8 cellular contexts compared by ENCODE assay signal in genomic region chr9:21789541-21790037, GRCh38. TPM values are rescaled to one million over a fixed set of nuclear protein-coding genes. Genes with fewer than 3 reads are reported as not detected.
A peak's percentile ranks its signal among the peaks of the same experiment; 100 is the strongest.
DNase-seq lines count a peak whose midpoint lies in the region; ATAC-seq and TF ChIP-seq lines count a peak whose summit lies in the region.

No MANE protein-coding gene starts in this region.

- CTCF ChIA-PET in CD4-positive, alpha-beta T cell (lab: Charles Lee): no interaction called here

- no peaks in the 10 kb centered on the region for H3K9me3 ChIP-seq in CD4-positive, alpha-beta T cell (ENCODE audit: control insufficient read depth, low read length)
- H3K9me3 ChIP-seq in mucosa of rectum (ENCODE audit: control insufficient read depth in 2 of 2, low read length in 2 of 2): no peaks in the 10 kb centered on the region
- H3K9me3 ChIP-seq in upper lobe of left lung: no peaks in the 10 kb centered on the region

- no peak overlapping the region for H3K27ac ChIP-seq in CD4-positive, alpha-beta T cell (ENCODE audit: low read depth, low read length)
- H3K27ac ChIP-seq in mucosa of rectum (ENCODE audit: low read depth in 2 of 2, low read length in 2 of 2) (no peak overlapping the region), upper lobe of left lung (no peak overlapping the region)

- no peaks in the 10 kb centered on the region for H3K36me3 ChIP-seq in mucosa of rectum (ENCODE audit: control insufficient read depth in 2 of 2, insufficient read depth in 2 of 2, low read length in 2 of 2)
- no peaks in the 10 kb centered on the region for H3K36me3 ChIP-seq in upper lobe of left lung

- H3K4me1 ChIP-seq in mucosa of rectum (ENCODE audit: control insufficient read depth in 2 of 2, insufficient read depth in 2 of 2, low read length in 2 of 2) (no peaks in the 10 kb centered on the region), upper lobe of left lung (peaks cover 0 to 9% (median 0%) of the 10 kb centered on the region in 4 donors)

- no peak for TF ChIP-seq EP300 in upper lobe of left lung (IDR thresholded peaks at IDR 0.05)

- H3K27me3 ChIP-seq in CD4-positive, alpha-beta T cell (ENCODE audit: control insufficient read depth, insufficient read depth, low read length): peaks cover 12% of the 10 kb centered on the region
- H3K27me3 ChIP-seq in mucosa of rectum (ENCODE audit: control insufficient read depth in 2 of 2, insufficient read depth in 2 of 2, low read length in 2 of 2) (peaks cover 0 to 11% of the 10 kb centered on the region in 2 donors), upper lobe of left lung (no peaks in the 10 kb centered on the region)

- H3K4me3 ChIP-seq in mucosa of rectum (ENCODE audit: low read length in 2 of 2): peak overlapping the region; percentile 38 to 52
- H3K4me3 ChIP-seq in upper lobe of left lung: peak overlapping the region in 1 of 4 donors; percentile 12

- no peak overlapping the region for H3K27ac Mint-ChIP-seq in CD4-positive, alpha-beta T cell

- TF ChIP-seq CTCF in CD4-positive, alpha-beta T cell (IDR thresholded peaks at IDR 0.05): peak; percentile 99
- TF ChIP-seq CTCF in upper lobe of left lung (IDR thresholded peaks at IDR 0.05): peak; percentile 50 to 82 (median 72)

- POLR2A ChIA-PET in CD4-positive, alpha-beta T cell (lab: Charles Lee): interaction anchor here (0.7 kb wide), 1 partner anchor 12 kb away, joined by 3 read pairs; no protein-coding TSS in a partner anchor

- no peaks in the 10 kb centered on the region for H3K9me3 Mint-ChIP-seq in CD4-positive, alpha-beta T cell

- H3K27me3 Mint-ChIP-seq in CD4-positive, alpha-beta T cell: peaks cover 4% of the 10 kb centered on the region

- ATAC-seq in CD4-positive, alpha-beta T cell (ENCODE audit: poor library complexity): peak; percentile 97
- ATAC-seq in GM18909 (IDR thresholded peaks at IDR 0.05; ENCODE audit: poor library complexity, unreplicated experiment) (peak; percentile 98), HG03135 (IDR thresholded peaks at IDR 0.05; ENCODE audit: unreplicated experiment) (peak; percentile 97), upper lobe of left lung (ENCODE audit: low FRiP score in 2 of 2) (peak; percentile 89 to 94)

- peak overlapping the region; percentile 59 for H3K4me3 Mint-ChIP-seq in CD4-positive, alpha-beta T cell

- intact Hi-C loops in CD4-positive, alpha-beta T cell (cut with DNase I, micrococcal nuclease): loop anchor here (1.0 to 10.0 kb wide), 12 partner anchors 80 to 557 kb away; no protein-coding TSS in a partner anchor

- H3K36me3 Mint-ChIP-seq in CD4-positive, alpha-beta T cell (ENCODE audit: low read depth): no peaks in the 10 kb centered on the region

- peak in 7 of 10 experiments; percentile 17 to 48 (median 27) for DNase-seq in CD4-positive, alpha-beta T cell
- DNase-seq in NCI-H2171 treated with DMSO at 0.1 percent for 48 hours (lab: John Stamatoyannopoulos, UW): peak; percentile 61
- DNase-seq in activated CD4-positive, alpha-beta T cell treated with anti-CD3 and anti-CD28 coated beads for 48 hours: peak; percentile 55
- DNase-seq in epidermal melanocyte (ENCODE audit: insufficient read length, low spot score): peak; percentile 67
- peak in 1 of 2 donors; percentile 65 for DNase-seq in upper lobe of left lung

- H3K9ac ChIP-seq in mucosa of rectum (ENCODE audit: low read depth in 1 of 2, low read length in 2 of 2): no peak overlapping the region

- H3K4me1 Mint-ChIP-seq in CD4-positive, alpha-beta T cell (ENCODE audit: low read depth): no peaks in the 10 kb centered on the region

- TF ChIP-seq POLR2A in upper lobe of left lung (IDR thresholded peaks at IDR 0.05): no peak

- 0% methylated on average over 2 of the region's 2 CpGs for whole genome bisulfite sequencing in upper lobe of left lung, 2 donors

RNA-seq across cellular contexts. Expression of gene MTAP, which starts 12.8 kb away (rescaled TPM):
- total RNA-seq in CD4-positive, alpha-beta T cell: 10 to 100 TPM; 17.2 to 17.8 TPM
- total RNA-seq in upper lobe of left lung: 10 to 100 TPM; 10.5 to 35.0 (median 25.7) TPM
